Comparison of ENCODE assay signal across 9 cellular contexts in the genomic region with DNA sequence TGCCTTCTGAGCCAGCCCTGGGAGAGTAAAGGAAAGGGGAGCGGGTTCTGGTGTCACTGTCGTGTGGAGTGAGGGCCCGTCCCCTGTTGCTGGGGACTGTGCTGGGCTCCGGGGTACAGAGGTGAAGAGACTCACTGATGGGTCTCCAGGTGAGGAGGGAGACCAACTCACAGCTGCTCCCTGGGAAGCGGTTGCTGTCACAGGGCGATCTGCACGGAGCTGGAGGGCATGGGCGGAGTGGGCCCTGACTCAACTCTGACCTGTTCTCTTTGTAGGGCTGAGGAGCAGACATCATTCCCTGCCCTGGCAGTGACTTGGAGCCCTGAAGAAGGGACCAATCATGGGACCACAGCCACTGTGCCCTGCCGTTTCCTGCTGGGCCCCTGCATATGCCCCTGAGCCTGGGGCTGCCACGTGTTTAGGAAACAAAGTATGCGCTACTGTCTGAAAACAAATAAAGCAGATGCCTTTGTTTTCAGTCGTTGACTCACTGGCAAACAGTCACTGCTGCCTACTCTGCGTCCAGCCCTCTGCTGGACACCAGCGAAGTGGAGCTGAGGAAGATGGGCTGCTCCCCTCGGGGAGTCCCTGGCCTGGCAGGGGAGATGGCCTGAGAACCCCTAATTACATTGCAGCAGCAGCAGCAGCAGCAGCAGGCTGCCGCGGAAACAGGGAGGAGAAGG. TPM values are rescaled to one million over a fixed set of nuclear protein-coding genes. Genes with fewer than 3 reads are reported as not detected.
DNase-seq lines count a peak whose midpoint lies in the region; ATAC-seq and TF ChIP-seq lines count a peak whose summit lies in the region.
"Had no signal": no experiment of that assay in that cellular context is flagged by ENCODE, and none has a peak within 500 bp of the region (broad histone marks: within the 10 kb centered on the region; RNA-seq: fewer than 3 reads in every experiment).

No MANE protein-coding gene starts in this region.

- H3K4me1 ChIP-seq in OCI-LY3 (ENCODE audit: low read length): peaks cover 57% of the 10 kb centered on the region
- H3K4me1 ChIP-seq in psoas muscle: peaks cover 40% of the 10 kb centered on the region
- peaks cover 24% of the 10 kb centered on the region for H3K4me1 ChIP-seq in OCI-LY7 (ENCODE audit: insufficient read depth, low read length, poor library complexity, severe bottlenecking)

- CTCF ChIA-PET in OCI-LY7 (lab: Charles Lee; ENCODE audit: unreplicated experiment): no interaction called here

- H3K79me2 ChIP-seq in OCI-LY3 (ENCODE audit: low read length) (no peaks in the 10 kb centered on the region), OCI-LY7 (ENCODE audit: insufficient read depth, low read depth, low read length) (no peaks in the 10 kb centered on the region)

- no peaks in the 10 kb centered on the region for H3K9me2 ChIP-seq in OCI-LY7 (ENCODE audit: insufficient read depth, low read length)

- H4K20me1 ChIP-seq in OCI-LY3 (ENCODE audit: insufficient read depth, low read length) (no peaks in the 10 kb centered on the region), OCI-LY7 (ENCODE audit: insufficient read depth, low read length) (no peaks in the 10 kb centered on the region)

- H3K9ac ChIP-seq in OCI-LY3 (ENCODE audit: low read length): no peak overlapping the region

- intact Hi-C loops in psoas muscle (cut with DNase I) (no loop called here), OCI-LY7 (cut with micrococcal nuclease; ENCODE audit: unreplicated experiment) (loop anchor here (5.0 kb wide), 1 partner anchor 603 kb away; a partner anchor contains a TSS)

- H3K27ac ChIP-seq in OCI-LY3 (ENCODE audit: low read length): no peak overlapping the region
- peak overlapping the region; percentile 49 for H3K27ac ChIP-seq in epithelial cell of prostate
- peak overlapping the region; percentile 63 for H3K27ac ChIP-seq in psoas muscle
- H3K27ac ChIP-seq in OCI-LY7 (ENCODE audit: low read depth, low read length, poor library complexity, severe bottlenecking): no peak overlapping the region
- H3K27ac ChIP-seq: left lung had no signal

- no peak overlapping the region for H2AFZ ChIP-seq in OCI-LY3 (ENCODE audit: low read depth, low read length)
- no peak overlapping the region for H2AFZ ChIP-seq in OCI-LY7 (ENCODE audit: low read length)

- BruUV-seq in OCI-LY7 (replicated peaks; lab: Mats Ljungman, UMichigan): no TSS peak

- POLR2A ChIA-PET in OCI-LY7 (lab: Charles Lee): no interaction called here

- peak; percentile 43 for DNase-seq in GM04503 (ENCODE audit: low read depth)
- DNase-seq in epithelial cell of prostate (ENCODE audit: low read depth, low spot score): peak; percentile 33
- peak in 1 of 2 donors; percentile 46 for DNase-seq in psoas muscle
- DNase-seq in OCI-LY7 (ENCODE audit: low spot score): no peak
- no peak for DNase-seq in germinal center (ENCODE audit: low spot score)
- DNase-seq in NCI-H187 (lab: John Stamatoyannopoulos, UW): no peak
- no peak for DNase-seq in erythroblast (lab: John Stamatoyannopoulos, UW)

- no peak for ATAC-seq in psoas muscle
- ATAC-seq: left lung had no signal

- peak overlapping the region; percentile 63; the same call in 1 of the 2 replicates for H3K4me2 ChIP-seq in OCI-LY3 (ENCODE audit: low read length)
- H3K4me2 ChIP-seq in OCI-LY7 (ENCODE audit: low read length): no peak overlapping the region

- H3K36me3 ChIP-seq in OCI-LY3 (replicated peaks; ENCODE audit: low read depth, low read length) (no peaks in the 10 kb centered on the region), psoas muscle (ENCODE audit: insufficient read depth in 1 of 2, low read depth in 1 of 2) (no peaks in the 10 kb centered on the region), OCI-LY7 (ENCODE audit: insufficient read depth, low read length) (no peaks in the 10 kb centered on the region)
- H3K36me3 ChIP-seq: left lung had no signal

- TF ChIP-seq CTCF in OCI-LY3 (IDR thresholded peaks at IDR 0.05; ENCODE audit: low read depth, low read length): no peak
- TF ChIP-seq CTCF in psoas muscle (IDR thresholded peaks at IDR 0.05): no peak
- no peak for TF ChIP-seq CTCF in OCI-LY7 (conservative IDR thresholded peaks at IDR 0.05; ENCODE audit: low read length)

- H3K4me3 ChIP-seq in OCI-LY3 (ENCODE audit: low read length) (no peak overlapping the region), psoas muscle (no peak overlapping the region), OCI-LY7 (ENCODE audit: low read depth, low read length, poor library complexity, severe bottlenecking) (no peak overlapping the region)
- H3K4me3 ChIP-seq: left lung had no signal

- H3K9me3 ChIP-seq in OCI-LY3 (ENCODE audit: insufficient read depth, low read length) (no peaks in the 10 kb centered on the region), psoas muscle (no peaks in the 10 kb centered on the region), OCI-LY7 (ENCODE audit: low read length) (no peaks in the 10 kb centered on the region)
- H3K9me3 ChIP-seq: left lung had no signal

- no peak for TF ChIP-seq POLR2A in erythroblast (IDR thresholded peaks at IDR 0.05; ENCODE audit: low read length)

- 68 to 69% (median 68%) methylated on average over 17 of the region's 17 CpGs for WGBS in psoas muscle, 3 donors

- peaks cover 10% of the 10 kb centered on the region; the same call in 1 of the 2 replicates for H3K27me3 ChIP-seq in OCI-LY3 (ENCODE audit: low read depth, low read length)
- H3K27me3 ChIP-seq in psoas muscle (ENCODE audit: insufficient read depth in 3 of 3, low read length in 2 of 3): no peaks in the 10 kb centered on the region
- H3K27me3 ChIP-seq: left lung had no signal

RNA-seq across cellular contexts. Expression of a gene that starts 22.9 kb away (rescaled TPM):
- total RNA-seq in psoas muscle (10 to 100 TPM; 14.7 to 20.1 (median 15.7) TPM), OCI-LY7 (2022) (3.0 and 3.6 TPM in 2 replicates)
- 10 to 100 TPM in 2 of 3 donors, 1 to 10 TPM in 1; 7.7 to 18.0 (median 11.4) TPM for polyA plus RNA-seq in psoas muscle
- 3.8 and 4.4 TPM in 2 replicates for total RNA-seq in OCI-LY7 (2014; rRNA removed; shearing (Covaris generic))

Comparison
In these comparisons a context has a peak if more than half of its experiments do, and no peak if none do; other contexts are left out.
1. DNase-seq: peak in GM04503 (single experiment) and epithelial cell of prostate (single experiment); none in OCI-LY7 (single experiment), germinal center (single experiment), NCI-H187 (0 of 2) and erythroblast (0 of 2).
2. H3K27ac ChIP-seq: peak in epithelial cell of prostate (single experiment) and psoas muscle (single experiment); none in OCI-LY3 (single experiment) and OCI-LY7 (single experiment).